11 cellular contexts compared by ENCODE assay signal in the genomic region with DNA sequence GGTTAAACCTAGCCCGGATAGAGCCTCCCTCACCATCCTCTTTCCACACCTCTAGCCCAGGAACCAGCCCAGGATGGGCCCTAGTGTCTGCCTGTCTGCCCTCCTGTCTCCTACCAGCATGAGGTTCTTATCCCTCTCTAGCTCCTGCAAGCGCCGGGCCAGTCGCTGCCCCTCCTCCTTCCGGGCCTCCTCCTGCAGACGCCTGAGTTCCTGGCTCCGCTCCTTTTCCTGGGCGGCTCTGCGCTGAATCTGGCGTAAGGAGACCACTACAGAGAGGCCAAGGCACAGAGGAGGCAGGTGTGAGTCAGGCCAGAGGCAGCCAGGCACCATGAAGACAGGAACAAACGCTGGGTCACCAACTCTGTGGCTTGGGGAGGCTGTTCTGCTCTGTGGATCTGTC. TPM values are rescaled to one million over a fixed set of nuclear protein-coding genes. Genes with fewer than 3 reads are reported as not detected.
DNase-seq lines count a peak whose midpoint lies in the region; ATAC-seq and TF ChIP-seq lines count a peak whose summit lies in the region.
"Had no signal": no experiment of that assay in that cellular context is flagged by ENCODE, and none has a peak within 500 bp of the region (broad histone marks: within the 10 kb centered on the region; RNA-seq: fewer than 3 reads in every experiment).

No MANE protein-coding gene starts in this region.

- peak; percentile 31 for ATAC-seq in body of pancreas
- ATAC-seq in left ventricle myocardium superior: peak; percentile 90
- ATAC-seq in sciatic nerve: peak; percentile 88
- no peak for ATAC-seq in HG02884 (IDR thresholded peaks at IDR 0.05; ENCODE audit: unreplicated experiment)
- ATAC-seq in stimulated activated memory B cell treated with anti-CD40 and anti-IgM and Interleukin-4, amounts not matched to agents 10 μg/mL and 1 μg/mL and 100 μg/mL, for 72 hours: no peak
- ATAC-seq in CD4-positive, alpha-beta T cell (ENCODE audit: poor library complexity): no peak

- H3K9me3 Mint-ChIP-seq in stimulated activated memory B cell treated with anti-CD40 and anti-IgM and Interleukin-4, amounts not matched to agents 10 μg/mL and 1 μg/mL and 100 μg/mL, for 72 hours: no peaks in the 10 kb centered on the region
- H3K9me3 Mint-ChIP-seq in activated T-cell treated with anti-CD3 and anti-CD28 coated beads, Interleukin-2, amount 50 U/mL, for 24 hours: no peaks in the 10 kb centered on the region
- H3K9me3 Mint-ChIP-seq in CD4-positive, alpha-beta T cell: no peaks in the 10 kb centered on the region
- H3K9me3 Mint-ChIP-seq: neural crest cell had no signal

- H3K36me3 Mint-ChIP-seq in stimulated activated memory B cell treated with anti-CD40 and anti-IgM and Interleukin-4, amounts not matched to agents 10 μg/mL and 1 μg/mL and 100 μg/mL, for 72 hours: peaks cover 27% of the 10 kb centered on the region
- H3K36me3 Mint-ChIP-seq in activated T-cell treated with anti-CD3 and anti-CD28 coated beads, Interleukin-2, amount 50 U/mL, for 24 hours (ENCODE audit: low read depth): peaks cover 48% of the 10 kb centered on the region
- peaks cover 17% of the 10 kb centered on the region for H3K36me3 Mint-ChIP-seq in CD4-positive, alpha-beta T cell (ENCODE audit: low read depth)

- 32 to 42% methylated on average over 11 of the region's 11 CpGs for WGBS in GM23248 (ENCODE audit: low coverage in 1 of 2, low lambda C conversion rate in 2 of 2, missing lambda C conversion rate in 2 of 2), 2 experiments
- WGBS in body of pancreas, 2 donors: 69 to 76% methylated on average over 11 of the region's 11 CpGs

- H3K4me1 Mint-ChIP-seq in stimulated activated memory B cell treated with anti-CD40 and anti-IgM and Interleukin-4, amounts not matched to agents 10 μg/mL and 1 μg/mL and 100 μg/mL, for 72 hours: peaks cover 4% of the 10 kb centered on the region
- H3K4me1 Mint-ChIP-seq in activated T-cell treated with anti-CD3 and anti-CD28 coated beads, Interleukin-2, amount 50 U/mL, for 24 hours (ENCODE audit: low read depth): no peaks in the 10 kb centered on the region
- H3K4me1 Mint-ChIP-seq in CD4-positive, alpha-beta T cell (ENCODE audit: low read depth): no peaks in the 10 kb centered on the region

- H3K4me3 ChIP-seq in GM23248 (no peak overlapping the region), body of pancreas (no peak overlapping the region)

- H3K27ac ChIP-seq in GM23248 (peak overlapping the region; percentile 58), body of pancreas (no peak overlapping the region)
- H3K27ac ChIP-seq in CD4-positive, alpha-beta T cell (ENCODE audit: low read depth, low read length): no peak overlapping the region

- peak overlapping the region; percentile 16 for H3K4me2 ChIP-seq in GM23248 (ENCODE audit: unreplicated experiment)

- no peaks in the 10 kb centered on the region for H3K36me3 ChIP-seq in GM23248 (ENCODE audit: low read depth)
- no peaks in the 10 kb centered on the region for H3K36me3 ChIP-seq in body of pancreas (replicated peaks in 1 of 2; ENCODE audit: insufficient read depth in 1 of 2, low read depth in 2 of 2)

- no peak for TF ChIP-seq CTCF in body of pancreas (IDR thresholded peaks at IDR 0.05)
- TF ChIP-seq CTCF in CD4-positive, alpha-beta T cell (IDR thresholded peaks at IDR 0.05): no peak

- no peaks in the 10 kb centered on the region for H3K27me3 Mint-ChIP-seq in stimulated activated memory B cell treated with anti-CD40 and anti-IgM and Interleukin-4, amounts not matched to agents 10 μg/mL and 1 μg/mL and 100 μg/mL, for 72 hours
- H3K27me3 Mint-ChIP-seq in activated T-cell treated with anti-CD3 and anti-CD28 coated beads, Interleukin-2, amount 50 U/mL, for 24 hours: no peaks in the 10 kb centered on the region
- no peaks in the 10 kb centered on the region for H3K27me3 Mint-ChIP-seq in CD4-positive, alpha-beta T cell

- H3K27me3 ChIP-seq in GM23248 (replicated peaks; ENCODE audit: insufficient read depth) (no peaks in the 10 kb centered on the region), body of pancreas (no peaks in the 10 kb centered on the region)
- no peaks in the 10 kb centered on the region for H3K27me3 ChIP-seq in CD4-positive, alpha-beta T cell (ENCODE audit: control insufficient read depth, insufficient read depth, low read length)

- no peaks in the 10 kb centered on the region for H3F3A ChIP-seq in GM23248 (ENCODE audit: insufficient read depth)

- intact Hi-C loops in body of pancreas (cut with DNase I) (no loop called here), left ventricle myocardium superior (cut with micrococcal nuclease) (no loop called here), sciatic nerve (cut with DNase I) (no loop called here)
- intact Hi-C loops in CD4-positive, alpha-beta T cell (cut with DNase I, micrococcal nuclease): loop anchor here in 1 of 2 experiments (1.0 to 5.0 kb wide), 2 partner anchors 34 to 382 kb away; no protein-coding TSS in a partner anchor

- CTCF ChIA-PET in CD4-positive, alpha-beta T cell (lab: Charles Lee): interaction anchor here (0.5 kb wide), 1 partner anchor 50 kb away, joined by 3 read pairs; no protein-coding TSS in a partner anchor

- H3K9me2 ChIP-seq in GM23248 (ENCODE audit: insufficient read depth): no peaks in the 10 kb centered on the region

- H3K4me3 Mint-ChIP-seq in stimulated activated memory B cell treated with anti-CD40 and anti-IgM and Interleukin-4, amounts not matched to agents 10 μg/mL and 1 μg/mL and 100 μg/mL, for 72 hours: no peak overlapping the region
- H3K4me3 Mint-ChIP-seq in activated T-cell treated with anti-CD3 and anti-CD28 coated beads, Interleukin-2, amount 50 U/mL, for 24 hours: no peak overlapping the region
- H3K4me3 Mint-ChIP-seq in CD4-positive, alpha-beta T cell: no peak overlapping the region
- H3K4me3 Mint-ChIP-seq: neural crest cell had no signal

- H2AFZ ChIP-seq in GM23248: no peak overlapping the region

- no peak overlapping the region for H3K9ac ChIP-seq in GM23248

- POLR2A ChIA-PET in CD4-positive, alpha-beta T cell (lab: Charles Lee): no interaction called here

- TF ChIP-seq POLR2A in body of pancreas (IDR thresholded peaks at IDR 0.05): no peak

- H3K4me1 ChIP-seq in GM23248 (ENCODE audit: insufficient read depth) (peaks cover 15% of the 10 kb centered on the region), body of pancreas (no peaks in the 10 kb centered on the region)

- H3K9me3 ChIP-seq in GM23248 (ENCODE audit: low read depth): no peaks in the 10 kb centered on the region
- H3K9me3 ChIP-seq in body of pancreas: no peaks in the 10 kb centered on the region
- no peaks in the 10 kb centered on the region for H3K9me3 ChIP-seq in CD4-positive, alpha-beta T cell (ENCODE audit: control insufficient read depth, low read length)

- DNase-seq in GM23248: peak; percentile 88
- DNase-seq in body of pancreas: peak in 2 of 4 donors; percentile 27 to 42
- peak; percentile 80 for DNase-seq in left ventricle myocardium superior
- peak; percentile 78 for DNase-seq in sciatic nerve (ENCODE audit: low spot score)
- DNase-seq in activated T-cell treated with anti-CD3 and anti-CD28 coated beads, Interleukin-2, amount 50 U/mL, for 24 hours: no peak
- no peak for DNase-seq in CD4-positive, alpha-beta T cell
- DNase-seq: activated CD4-positive, CD25-positive, alpha-beta regulatory T cell; activated naive CD4-positive, alpha-beta T cell treated with anti-CD3 and anti-CD28 coated beads, Interleukin-2, amount 50 U/mL, for 16 hours had no signal

- H3K79me2 ChIP-seq in GM23248 (ENCODE audit: insufficient read depth): no peaks in the 10 kb centered on the region

- no peaks in the 10 kb centered on the region for H4K20me1 ChIP-seq in GM23248 (ENCODE audit: insufficient read depth)

- no peak overlapping the region for H3K27ac Mint-ChIP-seq in stimulated activated memory B cell treated with anti-CD40 and anti-IgM and Interleukin-4, amounts not matched to agents 10 μg/mL and 1 μg/mL and 100 μg/mL, for 72 hours
- no peak overlapping the region for H3K27ac Mint-ChIP-seq in activated T-cell treated with anti-CD3 and anti-CD28 coated beads, Interleukin-2, amount 50 U/mL, for 24 hours
- H3K27ac Mint-ChIP-seq in CD4-positive, alpha-beta T cell: no peak overlapping the region

- in situ Hi-C loops in GM23248 (cut with MboI): no loop called here

RNA-seq across cellular contexts. Expression of a gene that starts 4.3 kb away (rescaled TPM):
- total RNA-seq in GM23248 (2014; rRNA removed; shearing (Covaris generic)): not detected in 2 replicates
- 0.16 TPM in 1 of 2 replicates, not detected in the other for polyA plus RNA-seq in GM23248 (2016; fragmentation: Nextera tagmentation; extraction: Ambion mirVana)
- not detected for total RNA-seq in body of pancreas
- not detected for total RNA-seq in left ventricle myocardium superior
- not detected for total RNA-seq in sciatic nerve
- total RNA-seq in CD4-positive, alpha-beta T cell: not detected
- total RNA-seq: neural crest cell had no signal

RNA-seq across cellular contexts. Expression of a gene that starts 14.5 kb away (rescaled TPM):
- 13.5 and 14.3 TPM in 2 replicates for total RNA-seq in GM23248 (2014; rRNA removed; shearing (Covaris generic))
- 10.8 and 13.2 TPM in 2 replicates for polyA plus RNA-seq in GM23248 (2016; fragmentation: Nextera tagmentation; extraction: Ambion mirVana)
- total RNA-seq in body of pancreas (10 to 100 TPM; 15.6 to 28.7 TPM), left ventricle myocardium superior (11.2 TPM), sciatic nerve (23.8 TPM)
- 10 to 100 TPM; 17.5 to 18.2 TPM for total RNA-seq in CD4-positive, alpha-beta T cell

RNA-seq across cellular contexts. Expression of a gene that starts 15.2 kb away (rescaled TPM):
- total RNA-seq in GM23248 (2014; rRNA removed; shearing (Covaris generic)): 21.6 and 28.4 TPM in 2 replicates
- 18.3 and 19.9 TPM in 2 replicates for polyA plus RNA-seq in GM23248 (2016; fragmentation: Nextera tagmentation; extraction: Ambion mirVana)
- total RNA-seq in body of pancreas (1 to 10 TPM; 1.8 to 2.0 TPM), left ventricle myocardium superior (5.6 TPM), sciatic nerve (5.9 TPM)
- total RNA-seq in CD4-positive, alpha-beta T cell: 1 to 10 TPM; 3.3 to 4.1 TPM

RNA-seq across cellular contexts. Expression of a gene that starts 22.9 kb away (rescaled TPM):
- total RNA-seq in GM23248 (2014; rRNA removed; shearing (Covaris generic)): not detected in 2 replicates
- not detected in 2 replicates for polyA plus RNA-seq in GM23248 (2016; fragmentation: Nextera tagmentation; extraction: Ambion mirVana)
- not detected for total RNA-seq in body of pancreas
- total RNA-seq in left ventricle myocardium superior: not detected
- total RNA-seq in sciatic nerve: not detected
- not detected for total RNA-seq in CD4-positive, alpha-beta T cell
- total RNA-seq: neural crest cell had no signal

RNA-seq across cellular contexts. Expression of a gene that starts 27.3 kb away (rescaled TPM):
- total RNA-seq in GM23248 (2014; rRNA removed; shearing (Covaris generic)): 0.22 TPM in 1 of 2 replicates, not detected in the other
- polyA plus RNA-seq in GM23248 (2016; fragmentation: Nextera tagmentation; extraction: Ambion mirVana): 0.61 and 0.88 TPM in 2 replicates
- total RNA-seq in body of pancreas (10 to 100 TPM in 1 of 2 donors, 1 to 10 TPM in 1; 4.9 to 37.6 TPM), left ventricle myocardium superior (0.67 TPM), sciatic nerve (0.76 TPM)
- not detected for total RNA-seq in CD4-positive, alpha-beta T cell
- total RNA-seq: neural crest cell had no signal

Comparison
In these comparisons a context has a peak if more than half of its experiments do, and no peak if none do; other contexts are left out.
1. DNase-seq: peak in GM23248 (single experiment), left ventricle myocardium superior (single experiment) and sciatic nerve (single experiment); none in activated T-cell treated with anti-CD3 and anti-CD28 coated beads, Interleukin-2, amount 50 U/mL, for 24 hours (single experiment) and CD4-positive, alpha-beta T cell (0 of 10).
2. ATAC-seq: peak in body of pancreas (single experiment), left ventricle myocardium superior (single experiment) and sciatic nerve (single experiment); none in HG02884 (single experiment), stimulated activated memory B cell treated with anti-CD40 and anti-IgM and Interleukin-4, amounts not matched to agents 10 μg/mL and 1 μg/mL and 100 μg/mL, for 72 hours (single experiment) and CD4-positive, alpha-beta T cell (single experiment).